In genomic region chr3:188641076-188641475, GRCh38 we compare ENCODE assay signal across 24 cellular contexts.
"Had no signal": no experiment of that assay in that cellular context is flagged by ENCODE, and none has a peak within 500 bp of the region (broad histone marks: within the 10 kb centered on the region; RNA-seq: fewer than 3 reads in every experiment).

No MANE protein-coding gene starts in this region.

- H3K4me3 ChIP-seq: hepatocyte, ovary, prostate gland, stomach, upper lobe of left lung had no signal

- H3K27me3 Mint-ChIP-seq: activated CD4-positive, alpha-beta T cell treated with anti-CD3 and anti-CD28 coated beads, Interleukin-2, amount 10 ng/mL, durations not matched to agents 7 days and 5 days; activated CD8-positive, alpha-beta memory T cell treated with anti-CD3 and anti-CD28 coated beads, Interleukin-2, amount 10 ng/mL, durations not matched to agents 7 days and 5 days; activated CD8-positive, alpha-beta T cell treated with anti-CD3 and anti-CD28 coated beads for 36 hours; activated T-helper 17 cell treated with anti-CD3 and anti-CD28 coated beads, Interleukin-2, amount 50 U/mL, for 72 hours; brain; effector memory CD8-positive, alpha-beta T cell; natural killer cell treated with Interleukin-12 subunit alpha and Interleukin-12 subunit beta and Interleukin-15 and Interleukin-18, amount 100 ng/mL, for 72 hours; stimulated activated memory B cell treated with anti-CD40 and anti-IgM and Interleukin-4, amounts not matched to agents 10 μg/mL and 1 μg/mL and 100 μg/mL, for 72 hours; T-cell had no signal

- DNase-seq: activated CD4-positive, alpha-beta T cell treated with anti-CD3 and anti-CD28 coated beads, Interleukin-2, amount 10 ng/mL, durations not matched to agents 7 days and 5 days; activated CD4-positive, CD25-positive, alpha-beta regulatory T cell treated with anti-CD3 and anti-CD28 coated beads, Interleukin-2, amount 50 U/mL, for 72 hours; activated CD8-positive, alpha-beta memory T cell treated with anti-CD3 and anti-CD28 coated beads, Interleukin-2, amount 10 ng/mL, durations not matched to agents 7 days and 5 days; activated CD8-positive, alpha-beta T cell treated with anti-CD3 and anti-CD28 coated beads for 36 hours; aorta; caudate nucleus; effector memory CD8-positive, alpha-beta T cell; kidney glomerular epithelial cell; ovary; small intestine; stimulated activated CD4-positive, alpha-beta T cell treated with anti-CD3 and anti-CD28 coated beads, Interleukin-2, amount 100 ng/mL, for 24 hours; stomach; T-cell; upper lobe of left lung; WERI-Rb-1 had no signal

- H3K9me3 ChIP-seq: ovary, prostate gland, stomach, upper lobe of left lung had no signal

- H3K27me3 ChIP-seq: hepatocyte, ovary, stomach, upper lobe of left lung had no signal

- H3K36me3 ChIP-seq: ovary, prostate gland, stomach, upper lobe of left lung, WERI-Rb-1 had no signal

- H3K4me1 Mint-ChIP-seq: activated CD8-positive, alpha-beta memory T cell treated with anti-CD3 and anti-CD28 coated beads, Interleukin-2, amount 10 ng/mL, durations not matched to agents 7 days and 5 days; activated T-helper 17 cell treated with anti-CD3 and anti-CD28 coated beads, Interleukin-2, amount 50 U/mL, for 72 hours; stimulated activated memory B cell treated with anti-CD40 and anti-IgM and Interleukin-4, amounts not matched to agents 10 μg/mL and 1 μg/mL and 100 μg/mL, for 72 hours had no signal

- H3K9me3 Mint-ChIP-seq: activated naive CD4-positive, alpha-beta T cell treated with anti-CD3 and anti-CD28 coated beads, Interleukin-2, amount 50 U/mL, for 72 hours; activated T-helper 17 cell treated with anti-CD3 and anti-CD28 coated beads, Interleukin-2, amount 50 U/mL, for 72 hours; effector memory CD8-positive, alpha-beta T cell; natural killer cell treated with Interleukin-12 subunit alpha and Interleukin-12 subunit beta and Interleukin-15 and Interleukin-18, amount 100 ng/mL, for 72 hours; stimulated activated memory B cell treated with anti-CD40 and anti-IgM and Interleukin-4, amounts not matched to agents 10 μg/mL and 1 μg/mL and 100 μg/mL, for 72 hours; T-cell; T-helper 2 cell treated with Interferon-gamma antibody and Interleukin-4, amounts not matched to agents 5 μg/mL and 100 μg/mL, for 36 hours had no signal

- H3K4me3 Mint-ChIP-seq: activated CD4-positive, alpha-beta T cell treated with anti-CD3 and anti-CD28 coated beads, Interleukin-2, amount 10 ng/mL, durations not matched to agents 7 days and 5 days; activated CD8-positive, alpha-beta memory T cell treated with anti-CD3 and anti-CD28 coated beads, Interleukin-2, amount 10 ng/mL, durations not matched to agents 7 days and 5 days; activated CD8-positive, alpha-beta T cell treated with anti-CD3 and anti-CD28 coated beads for 36 hours; activated T-helper 17 cell treated with anti-CD3 and anti-CD28 coated beads, Interleukin-2, amount 50 U/mL, for 72 hours; brain; effector memory CD8-positive, alpha-beta T cell; natural killer cell treated with Interleukin-12 subunit alpha and Interleukin-12 subunit beta and Interleukin-15 and Interleukin-18, amount 100 ng/mL, for 72 hours; stimulated activated memory B cell treated with anti-CD40 and anti-IgM and Interleukin-4, amounts not matched to agents 10 μg/mL and 1 μg/mL and 100 μg/mL, for 72 hours; T-cell; T-helper 2 cell treated with Interferon-gamma antibody and Interleukin-4, amounts not matched to agents 5 μg/mL and 100 μg/mL, for 36 hours had no signal

- H3K27ac Mint-ChIP-seq: activated CD4-positive, alpha-beta T cell treated with anti-CD3 and anti-CD28 coated beads, Interleukin-2, amount 10 ng/mL, durations not matched to agents 7 days and 5 days; activated CD8-positive, alpha-beta memory T cell treated with anti-CD3 and anti-CD28 coated beads, Interleukin-2, amount 10 ng/mL, durations not matched to agents 7 days and 5 days; activated CD8-positive, alpha-beta T cell treated with anti-CD3 and anti-CD28 coated beads for 36 hours; activated naive CD4-positive, alpha-beta T cell treated with anti-CD3 and anti-CD28 coated beads, Interleukin-2, amount 50 U/mL, for 72 hours; activated T-helper 17 cell treated with anti-CD3 and anti-CD28 coated beads, Interleukin-2, amount 50 U/mL, for 72 hours; effector memory CD8-positive, alpha-beta T cell; natural killer cell treated with Interleukin-12 subunit alpha and Interleukin-12 subunit beta and Interleukin-15 and Interleukin-18, amount 100 ng/mL, for 72 hours; stimulated activated memory B cell treated with anti-CD40 and anti-IgM and Interleukin-4, amounts not matched to agents 10 μg/mL and 1 μg/mL and 100 μg/mL, for 72 hours; T-cell; T-helper 2 cell treated with Interferon-gamma antibody and Interleukin-4, amounts not matched to agents 5 μg/mL and 100 μg/mL, for 36 hours had no signal

- H3K27ac ChIP-seq: hepatocyte, ovary, prostate gland, upper lobe of left lung, WERI-Rb-1 had no signal

- ATAC-seq: activated CD8-positive, alpha-beta memory T cell treated with anti-CD3 and anti-CD28 coated beads, Interleukin-2, amount 10 ng/mL, durations not matched to agents 7 days and 5 days; activated CD8-positive, alpha-beta T cell treated with anti-CD3 and anti-CD28 coated beads for 36 hours; activated naive CD4-positive, alpha-beta T cell treated with anti-CD3 and anti-CD28 coated beads, Interleukin-2, amount 50 U/mL, for 72 hours; activated T-helper 17 cell treated with anti-CD3 and anti-CD28 coated beads, Interleukin-2, amount 50 U/mL, for 72 hours; effector memory CD8-positive, alpha-beta T cell; natural killer cell treated with Interleukin-12 subunit alpha and Interleukin-12 subunit beta and Interleukin-15 and Interleukin-18, amount 100 ng/mL, for 72 hours; SK-N-SH treated with all-trans-retinoic acid at 6 μM for 48 hours; stimulated activated memory B cell treated with anti-CD40 and anti-IgM and Interleukin-4, amounts not matched to agents 10 μg/mL and 1 μg/mL and 100 μg/mL, for 72 hours; T-cell had no signal

- H3K36me3 Mint-ChIP-seq: activated naive CD4-positive, alpha-beta T cell treated with anti-CD3 and anti-CD28 coated beads, Interleukin-2, amount 50 U/mL, for 72 hours; stimulated activated memory B cell treated with anti-CD40 and anti-IgM and Interleukin-4, amounts not matched to agents 10 μg/mL and 1 μg/mL and 100 μg/mL, for 72 hours had no signal

- H3K4me1 ChIP-seq: prostate gland had no signal
